In the genomic region with DNA sequence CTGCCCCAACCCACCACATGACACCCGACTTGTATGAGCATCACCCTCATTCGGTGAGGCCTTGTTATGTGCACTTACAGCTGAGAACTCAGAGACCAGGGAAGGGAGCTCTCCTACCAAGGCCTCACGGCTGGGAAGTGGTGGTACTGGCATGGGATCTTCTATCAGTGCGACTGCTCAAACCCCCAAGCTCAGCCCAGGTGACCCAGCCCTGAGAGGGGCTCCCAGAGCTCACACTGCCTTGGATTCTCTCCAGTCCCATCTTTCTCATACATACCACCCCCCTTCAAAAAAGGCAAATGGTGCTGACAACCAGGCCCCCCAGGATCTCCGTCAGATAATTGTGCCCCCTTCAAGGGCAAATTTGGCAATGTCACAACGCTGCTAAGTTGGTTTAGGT, we compare ENCODE assay signal across 25 cellular contexts. TPM values are rescaled to one million over a fixed set of nuclear protein-coding genes. Genes with fewer than 3 reads are reported as not detected.
"Had no signal": no experiment of that assay in that cellular context is flagged by ENCODE, and none has a peak within 500 bp of the region (broad histone marks: within the 10 kb centered on the region; RNA-seq: fewer than 3 reads in every experiment).

No MANE protein-coding gene starts in this region.

- H3K9me3 ChIP-seq: psoas muscle, right lobe of liver, thyroid gland, upper lobe of left lung, uterus had no signal

- H3K27me3 ChIP-seq: hepatocyte, right lobe of liver, thyroid gland, upper lobe of left lung, uterus had no signal

- H3K36me3 ChIP-seq: right lobe of liver, thyroid gland, upper lobe of left lung, uterus had no signal

- H3K9ac ChIP-seq: parathyroid adenoma had no signal

- H3K79me2 ChIP-seq: hepatocyte, parathyroid adenoma had no signal

- H3K4me3 ChIP-seq: dorsolateral prefrontal cortex, hepatocyte, psoas muscle, right lobe of liver, skin epidermis, thyroid gland, upper lobe of left lung, uterus had no signal

- H3K4me1 Mint-ChIP-seq: naive thymus-derived CD4-positive, alpha-beta T cell had no signal

- H3K27ac Mint-ChIP-seq: naive thymus-derived CD4-positive, alpha-beta T cell; stimulated activated naive B cell treated with anti-CD40 and anti-IgM and Interleukin-4, amounts not matched to agents 10 μg/mL and 1 μg/mL and 100 μg/mL, for 72 hours had no signal

- H3K4me1 ChIP-seq: parathyroid adenoma, psoas muscle, right lobe of liver, thyroid gland, upper lobe of left lung, uterus had no signal

- H3K4me2 ChIP-seq: hepatocyte had no signal

- DNase-seq: cortex of kidney; effector CD8-positive, alpha-beta T cell; foreskin melanocyte; head of caudate nucleus; mammary epithelial cell; naive thymus-derived CD4-positive, alpha-beta T cell; nephron progenitor cell; psoas muscle; retina; right lobe of liver; stimulated activated CD4-positive, alpha-beta T cell treated with anti-CD3 and anti-CD28 coated beads, Interleukin-2, amount 100 ng/mL, for 24 hours; stimulated activated CD4-positive, alpha-beta T cell treated with anti-CD3 and anti-CD28 coated beads, Interleukin-4, amount 100 ng/mL, for 4 hours; stimulated activated naive B cell treated with anti-CD40 and anti-IgM and Interleukin-4, amounts not matched to agents 10 μg/mL and 1 μg/mL and 100 μg/mL, for 72 hours; thyroid gland; upper lobe of left lung; uterus had no signal

- H3K36me3 Mint-ChIP-seq: naive thymus-derived CD4-positive, alpha-beta T cell; stimulated activated naive B cell treated with anti-CD40 and anti-IgM and Interleukin-4, amounts not matched to agents 10 μg/mL and 1 μg/mL and 100 μg/mL, for 72 hours had no signal

- H3K27ac ChIP-seq: dorsolateral prefrontal cortex, hepatocyte, parathyroid adenoma, psoas muscle, right lobe of liver, thyroid gland, upper lobe of left lung, uterus had no signal

- H3K4me3 Mint-ChIP-seq: naive thymus-derived CD4-positive, alpha-beta T cell; nephron progenitor cell; stimulated activated naive B cell treated with anti-CD40 and anti-IgM and Interleukin-4, amounts not matched to agents 10 μg/mL and 1 μg/mL and 100 μg/mL, for 72 hours had no signal

- ATAC-seq: naive thymus-derived CD4-positive, alpha-beta T cell; psoas muscle; right lobe of liver had no signal

- H2AFZ ChIP-seq: hepatocyte, parathyroid adenoma had no signal

- H3K9me3 Mint-ChIP-seq: nephron progenitor cell; stimulated activated naive B cell treated with anti-CD40 and anti-IgM and Interleukin-4, amounts not matched to agents 10 μg/mL and 1 μg/mL and 100 μg/mL, for 72 hours had no signal

RNA-seq across cellular contexts. Expression of a gene that starts 0.8 kb away (rescaled TPM):
- total RNA-seq: hepatocyte; mammary epithelial cell; mesenteric fat pad; mononuclear cell; naive thymus-derived CD4-positive, alpha-beta T cell; omental fat pad; psoas muscle; right lobe of liver; thyroid gland; upper lobe of left lung had no signal
- polyA plus RNA-seq: hepatocyte; liver; naive thymus-derived CD4-positive, alpha-beta T cell had no signal

RNA-seq across cellular contexts. Expression of a gene that starts 19.0 kb away (rescaled TPM):
- total RNA-seq: hepatocyte; kidney epithelial cell; mammary epithelial cell; mesenteric fat pad; mononuclear cell; naive thymus-derived CD4-positive, alpha-beta T cell; omental fat pad; psoas muscle; thyroid gland; uterus had no signal
- polyA plus RNA-seq: hepatocyte; mammary epithelial cell; naive thymus-derived CD4-positive, alpha-beta T cell; psoas muscle had no signal

RNA-seq across cellular contexts. Expression of a gene that starts 47.5 kb away (rescaled TPM):
- polyA plus RNA-seq: mammary epithelial cell had no signal

RNA-seq across cellular contexts. Expression of a gene that starts 48.0 kb away (rescaled TPM):
- total RNA-seq: hepatocyte, kidney epithelial cell, liver, mammary epithelial cell, omental fat pad, psoas muscle, right lobe of liver, thyroid gland, uterus had no signal
- polyA plus RNA-seq: hepatocyte; liver; mammary epithelial cell; naive thymus-derived CD4-positive, alpha-beta T cell; psoas muscle had no signal
